In the genomic region with DNA sequence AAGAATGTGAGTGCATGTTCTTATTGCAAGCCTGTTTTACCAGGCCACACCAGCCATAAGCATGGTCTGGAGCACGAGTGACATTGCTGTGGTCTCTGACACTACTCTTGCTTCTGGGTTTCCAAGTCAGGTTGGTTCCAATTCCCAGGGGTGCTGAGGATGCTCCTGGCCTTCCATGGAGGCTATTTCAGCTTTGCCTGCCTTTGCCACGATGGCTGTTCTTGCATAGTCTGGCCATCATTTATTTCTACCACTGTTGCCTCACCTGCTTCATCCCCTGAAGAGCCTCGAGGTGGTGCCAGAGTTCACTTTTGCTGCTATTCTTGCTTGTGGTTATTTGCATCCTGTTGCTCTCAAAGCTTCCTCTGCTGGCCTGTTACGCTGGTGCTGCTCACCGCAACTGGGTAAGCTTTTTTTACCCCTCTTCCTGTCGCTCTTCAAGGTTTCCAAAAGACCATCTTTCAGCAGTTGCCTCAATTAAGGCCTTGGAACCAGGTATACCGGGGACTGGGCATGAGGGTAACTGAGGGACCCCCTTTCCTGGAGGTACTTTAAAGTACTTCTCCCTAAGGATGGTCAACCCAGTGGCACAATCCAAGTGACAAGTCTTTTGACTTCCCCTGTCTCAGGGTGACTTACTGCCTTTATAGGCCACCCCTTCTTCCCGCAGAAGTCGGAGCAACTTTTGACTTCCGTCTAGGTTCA, we compare ENCODE assay signal across 8 cellular contexts.
DNase-seq lines count a peak whose midpoint lies in the region; ATAC-seq, FAIRE-seq and TF ChIP-seq lines count a peak whose summit lies in the region.

No MANE protein-coding gene starts in this region.

- ATAC-seq in GM19372 (IDR thresholded peaks at IDR 0.05; ENCODE audit: low read depth, unreplicated experiment) (peak; percentile 100), HG03439 (IDR thresholded peaks at IDR 0.05; ENCODE audit: unreplicated experiment) (peak; percentile 100)
- ATAC-seq in activated T-helper 17 cell treated with anti-CD3 and anti-CD28 coated beads, Interleukin-2, amount 50 U/mL, for 72 hours (replicated peaks): peak; percentile 97

- H3K36me3 Mint-ChIP-seq in activated T-helper 17 cell treated with anti-CD3 and anti-CD28 coated beads, Interleukin-2, amount 50 U/mL, for 72 hours (ENCODE audit: low read depth): no peaks in the 10 kb centered on the region

- no peak overlapping the region for H3K27ac ChIP-seq in cardiac muscle cell
- peak overlapping the region; percentile 27 to 89 for H3K27ac ChIP-seq in small intestine (ENCODE audit: low read depth in 1 of 2, low read length in 1 of 2)

- H3K4me1 ChIP-seq in cardiac muscle cell (ENCODE audit: low read depth) (no peaks in the 10 kb centered on the region), small intestine (ENCODE audit: control insufficient read depth in 2 of 2, insufficient read depth in 1 of 2, low read depth in 1 of 2, low read length in 1 of 2) (no peaks in the 10 kb centered on the region), HAP-1 (no peaks in the 10 kb centered on the region)

- FAIRE-seq in small intestine (lab: Jason Lieb, UNC): no peak

- H3K27ac Mint-ChIP-seq in activated T-helper 17 cell treated with anti-CD3 and anti-CD28 coated beads, Interleukin-2, amount 50 U/mL, for 72 hours: peak overlapping the region; percentile 90

- peaks cover 43% of the 10 kb centered on the region for H3K4me1 Mint-ChIP-seq in activated T-helper 17 cell treated with anti-CD3 and anti-CD28 coated beads, Interleukin-2, amount 50 U/mL, for 72 hours

- no peak overlapping the region for H3K4me3 ChIP-seq in cardiac muscle cell
- no peak overlapping the region for H3K4me3 ChIP-seq in small intestine (ENCODE audit: low read depth in 1 of 2, low read length in 2 of 2)
- H3K4me3 ChIP-seq in HAP-1: no peak overlapping the region

- no peaks in the 10 kb centered on the region for H3K27me3 Mint-ChIP-seq in activated T-helper 17 cell treated with anti-CD3 and anti-CD28 coated beads, Interleukin-2, amount 50 U/mL, for 72 hours

- H3K36me3 ChIP-seq in cardiac muscle cell: no peaks in the 10 kb centered on the region
- no peaks in the 10 kb centered on the region for H3K36me3 ChIP-seq in small intestine (ENCODE audit: control insufficient read depth in 2 of 2, insufficient read depth in 2 of 2, low read length in 2 of 2)
- H3K36me3 ChIP-seq in HAP-1 (replicated peaks): no peaks in the 10 kb centered on the region

- peak overlapping the region; percentile 77 for H3K4me3 Mint-ChIP-seq in activated T-helper 17 cell treated with anti-CD3 and anti-CD28 coated beads, Interleukin-2, amount 50 U/mL, for 72 hours

- in situ Hi-C loops in HAP-1 (cut with MboI; ENCODE audit: low sequenced_read_pairs): no loop called here

- H3K9me3 ChIP-seq in cardiac muscle cell (ENCODE audit: low read depth) (no peaks in the 10 kb centered on the region), small intestine (ENCODE audit: control insufficient read depth, low read depth) (no peaks in the 10 kb centered on the region), HAP-1 (no peaks in the 10 kb centered on the region)

- 45 to 61% (median 47%) methylated on average over 10 of the region's 10 CpGs for whole genome bisulfite sequencing in small intestine, 3 donors

- no peaks in the 10 kb centered on the region for H3K27me3 ChIP-seq in cardiac muscle cell
- no peaks in the 10 kb centered on the region for H3K27me3 ChIP-seq in small intestine (ENCODE audit: control insufficient read depth in 2 of 2, insufficient read depth in 2 of 2, low read length in 2 of 2)
- H3K27me3 ChIP-seq in HAP-1 (ENCODE audit: low read depth): no peaks in the 10 kb centered on the region

- no peaks in the 10 kb centered on the region for H3K9me3 Mint-ChIP-seq in activated T-helper 17 cell treated with anti-CD3 and anti-CD28 coated beads, Interleukin-2, amount 50 U/mL, for 72 hours

- TF ChIP-seq CTCF in cardiac muscle cell (IDR thresholded peaks at IDR 0.05; ENCODE audit: low read depth, low read length): peak; percentile 67

- DNase-seq in COLO668 (lab: John Stamatoyannopoulos, UW; ENCODE audit: unreplicated experiment) (peak; percentile 11), RKO (ENCODE audit: low spot score) (peak; percentile 73), cardiac muscle cell (ENCODE audit: low read depth in 1 of 2, low spot score in 1 of 2) (peak; percentile 70 to 72), small intestine (peak; percentile 86), HAP-1 (ENCODE audit: low spot score in 2 of 2) (no peak)

Comparison
In these comparisons a context has a peak if more than half of its experiments do, and no peak if none do; other contexts are left out.
1. DNase-seq: peak in COLO668 (single experiment), RKO (single experiment), cardiac muscle cell (2 of 2) and small intestine (single experiment); none in HAP-1 (0 of 2).
2. Peak in every context shown above with its lines, with median percentiles within 50 percentile points of each other: ATAC-seq.